Comparison of ENCODE assay signal across 27 cellular contexts in the genomic region with DNA sequence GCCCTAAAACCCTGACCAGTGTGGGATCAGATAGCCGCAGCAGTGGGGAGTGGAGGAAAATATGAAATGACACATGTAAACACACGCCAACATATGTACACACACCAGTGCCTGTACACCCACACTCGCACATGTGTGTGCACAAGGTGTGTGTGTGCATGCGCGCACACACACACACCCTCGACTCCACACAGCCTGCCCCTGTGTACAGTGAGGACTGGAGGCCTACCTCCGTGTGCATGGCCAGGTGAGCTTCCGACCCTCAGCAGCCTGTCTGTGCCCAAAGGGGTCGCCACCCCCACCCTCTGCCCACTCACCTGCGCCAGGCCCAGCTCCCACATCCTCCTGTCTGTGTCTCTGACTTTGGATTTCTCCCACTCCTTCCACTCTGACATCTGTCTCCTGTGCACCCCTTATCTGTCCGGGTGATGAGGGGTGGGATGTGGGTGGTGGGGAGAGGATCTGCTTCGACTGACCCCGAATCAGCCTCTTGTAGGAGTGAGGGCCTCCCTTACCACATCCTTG. TPM values are rescaled to one million over a fixed set of nuclear protein-coding genes. Genes with fewer than 3 reads are reported as not detected.
"Had no signal": no experiment of that assay in that cellular context is flagged by ENCODE, and none has a peak within 500 bp of the region (broad histone marks: within the 10 kb centered on the region; RNA-seq: fewer than 3 reads in every experiment).

No MANE protein-coding gene starts in this region.

- ATAC-seq: natural killer cell; right cardiac atrium; sciatic nerve; stimulated activated naive B cell treated with anti-CD40 and anti-IgM and Interleukin-4, amounts not matched to agents 10 μg/mL and 1 μg/mL and 100 μg/mL, for 72 hours; stimulated activated naive CD8-positive, alpha-beta T cell treated with anti-CD3 and anti-CD28 coated beads, Interleukin-15, Interleukin-2, amounts not matched to agents 100 U/mL and 50 U/mL, for 24 hours; upper lobe of right lung had no signal

- H3K36me3 Mint-ChIP-seq: natural killer cell; neural progenitor cell; stimulated activated naive B cell treated with anti-CD40 and anti-IgM and Interleukin-4, amounts not matched to agents 10 μg/mL and 1 μg/mL and 100 μg/mL, for 72 hours had no signal

- H3K27me3 Mint-ChIP-seq: stimulated activated naive B cell treated with anti-CD40 and anti-IgM and Interleukin-4, amounts not matched to agents 10 μg/mL and 1 μg/mL and 100 μg/mL, for 72 hours had no signal

- H3K27ac Mint-ChIP-seq: natural killer cell; nephron progenitor cell; neural progenitor cell; stimulated activated naive B cell treated with anti-CD40 and anti-IgM and Interleukin-4, amounts not matched to agents 10 μg/mL and 1 μg/mL and 100 μg/mL, for 72 hours had no signal

- H3K4me3 ChIP-seq: left ventricle myocardium inferior, neural progenitor cell, ovary, prostate gland, skin epidermis, stomach, testis, thyroid gland, upper lobe of right lung, uterus had no signal

- H3K9ac ChIP-seq: neural progenitor cell had no signal

- H2AFZ ChIP-seq: neural progenitor cell had no signal

- H3K9me3 Mint-ChIP-seq: natural killer cell; nephron progenitor cell; neural progenitor cell; stimulated activated naive B cell treated with anti-CD40 and anti-IgM and Interleukin-4, amounts not matched to agents 10 μg/mL and 1 μg/mL and 100 μg/mL, for 72 hours had no signal

- H3K4me1 ChIP-seq: left ventricle myocardium inferior, prostate gland, testis, uterus had no signal

- H3K4me2 ChIP-seq: neural progenitor cell had no signal

- H3K27me3 ChIP-seq: ovary, stomach, testis, thyroid gland, upper lobe of right lung, uterus had no signal

- H3K27ac ChIP-seq: left ventricle myocardium inferior, neural progenitor cell, ovary, prostate gland, skin epidermis, stomach, testis, thyroid gland, upper lobe of right lung, uterus had no signal

- H3K4me3 Mint-ChIP-seq: natural killer cell; nephron progenitor cell; neural progenitor cell; stimulated activated naive B cell treated with anti-CD40 and anti-IgM and Interleukin-4, amounts not matched to agents 10 μg/mL and 1 μg/mL and 100 μg/mL, for 72 hours had no signal

- H3K36me3 ChIP-seq: left ventricle myocardium inferior, neural progenitor cell, ovary, prostate gland, thyroid gland, upper lobe of right lung, uterus had no signal

- H3K9me3 ChIP-seq: left ventricle myocardium inferior, ovary, prostate gland, stomach, testis, thyroid gland, upper lobe of right lung, uterus had no signal

- DNase-seq: head of caudate nucleus; hippocampal formation; kidney; left ventricle myocardium inferior; mesenchymal stem cell; natural killer cell; nephron progenitor cell; ovary; retina; right cardiac atrium; stimulated activated CD4-positive, alpha-beta T cell treated with anti-CD3 and anti-CD28 coated beads, Interleukin-12 subunit alpha, Interleukin-12 subunit beta, amount 100 ng/mL, for 4 hours; stimulated activated CD4-positive, alpha-beta T cell treated with anti-CD3 and anti-CD28 coated beads, Interleukin-15, amount 100 ng/mL, for 24 hours; stimulated activated CD4-positive, alpha-beta T cell treated with anti-CD3 and anti-CD28 coated beads, Interleukin-2, amount 100 ng/mL, for 24 hours; stimulated activated CD4-positive, alpha-beta T cell treated with anti-CD3 and anti-CD28 coated beads, Interleukin-4, amount 100 ng/mL, for 1 hour; stimulated activated naive B cell treated with anti-CD40 and anti-IgM and Interleukin-4, amounts not matched to agents 10 μg/mL and 1 μg/mL and 100 μg/mL, for 72 hours; stimulated activated naive CD8-positive, alpha-beta T cell treated with anti-CD3 and anti-CD28 coated beads, Interleukin-15, Interleukin-2, amounts not matched to agents 100 U/mL and 50 U/mL, for 24 hours; stomach; testis; thyroid gland; trophoblast cell; upper lobe of right lung; uterus had no signal

RNA-seq across cellular contexts. Expression of gene KCNQ4, which starts 46.9 kb away (rescaled TPM):
- total RNA-seq: lung microvascular endothelial cell had no signal
